ENCODE assay signal across 14 cellular contexts in the genomic region with DNA sequence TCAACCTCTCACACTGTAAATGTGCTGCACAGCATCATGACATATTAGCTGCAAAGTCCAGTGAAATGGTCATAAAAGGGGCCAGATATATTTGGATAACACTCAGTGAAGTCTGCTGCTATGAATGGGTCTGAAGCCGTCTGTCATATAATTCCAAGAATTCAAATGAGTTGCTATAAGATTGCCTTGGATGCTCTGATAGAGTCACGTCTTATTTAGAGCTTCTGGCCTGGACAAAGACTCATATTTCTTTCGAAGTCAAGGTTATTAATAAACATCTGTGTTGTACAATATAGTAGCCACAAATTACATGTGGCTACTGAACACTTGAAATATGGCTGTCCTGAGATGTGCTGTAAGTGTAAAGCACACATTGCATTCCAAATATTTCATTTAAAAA. TPM values are rescaled to one million over a fixed set of nuclear protein-coding genes. Genes with fewer than 3 reads are reported as not detected.
"Had no signal": no experiment of that assay in that cellular context is flagged by ENCODE, and none has a peak within 500 bp of the region (broad histone marks: within the 10 kb centered on the region; RNA-seq: fewer than 3 reads in every experiment).

No MANE protein-coding gene starts in this region.

- H3K27ac ChIP-seq: brain microvascular endothelial cell, dorsolateral prefrontal cortex had no signal

- H3K27me3 ChIP-seq: brain microvascular endothelial cell, dorsolateral prefrontal cortex had no signal

- H3K36me3 ChIP-seq: brain microvascular endothelial cell had no signal

- DNase-seq: amniotic stem cell had no signal

- H3K4me3 ChIP-seq: coronary artery, dorsolateral prefrontal cortex had no signal

RNA-seq across cellular contexts. Expression of a gene that starts 54.4 kb away (rescaled TPM):
- total RNA-seq: activated CD4-positive, alpha-beta T cell treated with anti-CD3 and anti-CD28 coated beads, Interleukin-2, amount 10 ng/mL, durations not matched to agents 7 days and 5 days; activated CD8-positive, alpha-beta T cell treated with anti-CD3 and anti-CD28 coated beads for 36 hours; activated T-cell treated with anti-CD3 and anti-CD28 coated beads, Interleukin-2, amount 50 U/mL, for 4 hours; activated T-helper 17 cell treated with anti-CD3 and anti-CD28 coated beads, Interleukin-2, amount 50 U/mL, for 72 hours; astrocyte; bronchial epithelial cell; cardiac septum; epithelial cell of proximal tubule; esophagus mucosa; T-helper 17 cell had no signal
